In the genomic region with DNA sequence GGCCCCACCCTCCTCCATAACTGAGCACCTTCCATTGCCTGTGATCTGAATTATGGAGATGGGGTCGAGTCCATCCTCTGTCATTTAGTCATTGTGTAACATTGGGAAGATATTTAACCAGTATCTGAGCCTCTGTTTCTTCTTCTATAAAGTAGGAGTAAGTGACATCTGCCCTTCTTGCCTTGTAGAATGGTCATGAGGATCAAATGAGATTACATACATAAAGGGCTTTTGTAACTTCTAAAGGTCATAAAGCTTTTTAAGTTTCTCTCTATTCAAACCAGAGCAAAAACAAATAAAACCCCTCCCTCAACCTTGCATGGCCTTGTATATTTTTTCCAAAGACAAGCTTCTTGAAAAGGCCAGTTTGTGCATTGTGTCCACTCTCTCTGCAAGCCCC, we compare ENCODE assay signal across 6 cellular contexts. TPM values are rescaled to one million over a fixed set of nuclear protein-coding genes. Genes with fewer than 3 reads are reported as not detected.
"Had no signal": no experiment of that assay in that cellular context is flagged by ENCODE, and none has a peak within 500 bp of the region (broad histone marks: within the 10 kb centered on the region; RNA-seq: fewer than 3 reads in every experiment).

No MANE protein-coding gene starts in this region.

- ATAC-seq: GM23338, K562 had no signal

- H2AFZ ChIP-seq: GM23338 had no signal

- DNase-seq: H9, HCEC 1CT, IMR-90 had no signal

- H3K27ac Mint-ChIP-seq: GM23338 had no signal

- H3K4me3 ChIP-seq: GM23338, K562 had no signal

- H3K4me2 ChIP-seq: GM23338 had no signal

- H3K9me3 Mint-ChIP-seq: GM23338, H9 had no signal

- H3K4me3 Mint-ChIP-seq: GM23338, H9 had no signal

RNA-seq across cellular contexts. Expression of a gene that starts 56.9 kb away (rescaled TPM):
- total RNA-seq: HT-29 had no signal
